Comparison of ENCODE assay signal across 16 cellular contexts in the genomic region with DNA sequence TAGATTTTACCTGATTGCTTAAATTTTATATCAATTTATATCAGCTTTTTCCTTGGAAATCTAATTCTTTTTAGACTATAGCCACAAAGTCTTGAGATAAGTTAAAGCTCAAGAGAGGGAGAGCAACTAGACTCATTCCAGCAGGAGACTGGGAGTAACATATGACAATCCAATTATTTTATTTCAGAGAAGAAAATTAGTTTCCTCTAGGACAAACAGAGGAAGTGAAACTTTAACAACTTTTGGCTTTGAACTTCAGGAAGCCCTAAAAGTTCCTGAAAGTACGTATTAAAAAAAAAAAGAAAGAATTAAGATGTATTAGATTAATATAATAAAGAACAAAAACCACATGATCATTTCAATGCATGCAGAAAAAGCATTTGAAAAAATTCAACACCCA. TPM values are rescaled to one million over a fixed set of nuclear protein-coding genes. Genes with fewer than 3 reads are reported as not detected.
DNase-seq lines count a peak whose midpoint lies in the region; TF ChIP-seq lines count a peak whose summit lies in the region.
"Had no signal": no experiment of that assay in that cellular context is flagged by ENCODE, and none has a peak within 500 bp of the region (broad histone marks: within the 10 kb centered on the region; RNA-seq: fewer than 3 reads in every experiment).

No MANE protein-coding gene starts in this region.

- no peak for TF ChIP-seq CTCF in GM10266 (IDR thresholded peaks at IDR 0.05; ENCODE audit: control insufficient read depth, insufficient read depth, low read depth, missing control alignments)

- DNase-seq in CD1c-positive myeloid dendritic cell (ENCODE audit: extremely low spot score) (peak; percentile 48), MV-4-11 (lab: John Stamatoyannopoulos, UW) (peak; percentile 21), dermis blood vessel endothelial cell (peak; percentile 24), GM10266 (ENCODE audit: extremely low spot score) (no peak), NCI-H1105 treated with DMSO at 0.1 percent for 48 hours (lab: John Stamatoyannopoulos, UW) (no peak), epidermal melanocyte (ENCODE audit: insufficient read length, low spot score) (no peak)
- DNase-seq: ACHN; BE2C; CD8-positive, alpha-beta memory T cell; COR-L47; DMS 273 treated with DMSO at 0.1 percent for 48 hours; DMS53; DND-41; EL; GM23248 had no signal

RNA-seq across cellular contexts. Expression of a gene that starts 13.9 kb away (rescaled TPM):
- total RNA-seq in dermis blood vessel endothelial cell, result 28.0 and 32.2 TPM in 2 replicates
- total RNA-seq: G401 had no signal

Comparison
In these comparisons a context has a peak if more than half of its experiments do, and no peak if none do; other contexts are left out.
1. DNase-seq: peak in CD1c-positive myeloid dendritic cell (single experiment), MV-4-11 (single experiment) and dermis blood vessel endothelial cell (single experiment); none in GM10266 (single experiment), NCI-H1105 treated with DMSO at 0.1 percent for 48 hours (single experiment) and epidermal melanocyte (single experiment).